In genomic region chr15:92570391-92570790, GRCh38 we compare ENCODE assay signal across 18 cellular contexts.
DNase-seq lines count a peak whose midpoint lies in the region; ATAC-seq and TF ChIP-seq lines count a peak whose summit lies in the region.
"Had no signal": no experiment of that assay in that cellular context is flagged by ENCODE, and none has a peak within 500 bp of the region (broad histone marks: within the 10 kb centered on the region; RNA-seq: fewer than 3 reads in every experiment).

No MANE protein-coding gene starts in this region.

- H3K27me3 Mint-ChIP-seq in neural crest cell (ENCODE audit: low read depth): peaks cover 6% of the 10 kb centered on the region

- DNase-seq in NCI-H1092 treated with DMSO at 0.1 percent for 48 hours (lab: John Stamatoyannopoulos, UW): peak; percentile 2
- no peak for DNase-seq in NCI-H1092 (lab: John Stamatoyannopoulos, UW)
- DNase-seq in NCI-H82 (lab: John Stamatoyannopoulos, UW): peak; percentile 76
- no peak for DNase-seq in NCI-H82 treated with DMSO at 0.1 percent for 48 hours (lab: John Stamatoyannopoulos, UW; ENCODE audit: unreplicated experiment)
- DNase-seq in NCI-H524 (lab: John Stamatoyannopoulos, UW): peak; percentile 73 to 87
- no peak for DNase-seq in neural crest cell (ENCODE audit: low read depth, low spot score)
- DNase-seq in amygdala (lab: John Stamatoyannopoulos, UW): no peak
- DNase-seq: 8988T; Calu3; CD4-positive, alpha-beta memory T cell; DMS79; GDM1; GOT3; H7 had no signal

- H3K4me3 Mint-ChIP-seq in neural crest cell: no peak overlapping the region
- H3K4me3 Mint-ChIP-seq: CD14-positive monocyte; CD4-positive, alpha-beta memory T cell had no signal

- H3K9me3 Mint-ChIP-seq in neural crest cell: peaks cover 7% of the 10 kb centered on the region

- H3K27ac Mint-ChIP-seq in neural crest cell (ENCODE audit: unreplicated experiment): peak overlapping the region; percentile 83
- H3K27ac Mint-ChIP-seq: CD4-positive, alpha-beta memory T cell had no signal

- H3K36me3 Mint-ChIP-seq in neural crest cell (ENCODE audit: low read depth): no peaks in the 10 kb centered on the region
- H3K36me3 Mint-ChIP-seq: CD14-positive monocyte; CD4-positive, alpha-beta memory T cell; IgD-negative memory B cell had no signal

- no peaks in the 10 kb centered on the region for H3K4me1 Mint-ChIP-seq in neural crest cell
- H3K4me1 Mint-ChIP-seq: CD4-positive, alpha-beta memory T cell; IgD-negative memory B cell had no signal

- ATAC-seq in GM21390 (IDR thresholded peaks at IDR 0.05; ENCODE audit: unreplicated experiment): no peak
- ATAC-seq: HCT116 had no signal

- no peak for TF ChIP-seq CTCF in neural crest cell (conservative IDR thresholded peaks at IDR 0.05)

Comparison
In these comparisons a context has a peak if more than half of its experiments do, and no peak if none do; other contexts are left out.
1. DNase-seq: peak in NCI-H1092 treated with DMSO at 0.1 percent for 48 hours (single experiment), NCI-H82 (single experiment) and NCI-H524 (2 of 2); none in NCI-H1092 (single experiment), NCI-H82 treated with DMSO at 0.1 percent for 48 hours (single experiment), neural crest cell (single experiment) and amygdala (0 of 56).